9 cellular contexts compared by ENCODE assay signal in the genomic region with DNA sequence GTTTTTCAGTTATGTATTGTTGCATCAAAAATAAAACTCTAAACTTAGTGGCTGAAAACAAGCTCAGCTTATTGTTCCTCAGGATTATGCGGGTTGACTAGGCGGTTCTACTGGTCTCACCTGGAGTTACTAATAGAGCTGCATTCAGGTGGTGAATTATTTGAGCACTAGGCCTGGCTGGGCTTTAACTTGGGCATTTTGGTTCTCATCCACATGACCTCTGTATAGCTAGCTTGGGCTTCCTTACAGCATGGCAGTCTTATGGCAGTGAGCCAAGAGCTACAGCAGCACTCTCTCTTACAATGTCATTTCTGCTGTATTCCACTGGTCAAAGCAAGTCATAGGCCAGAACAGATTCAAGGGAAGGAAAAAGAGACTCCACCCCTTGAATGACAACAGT. TPM values are rescaled to one million over a fixed set of nuclear protein-coding genes. Genes with fewer than 3 reads are reported as not detected.
A peak's percentile ranks its signal among the peaks of the same experiment; 100 is the strongest.
DNase-seq lines count a peak whose midpoint lies in the region; ATAC-seq and TF ChIP-seq lines count a peak whose summit lies in the region.
"Had no signal": no experiment of that assay in that cellular context is flagged by ENCODE, and none has a peak within 500 bp of the region (broad histone marks: within the 10 kb centered on the region; RNA-seq: fewer than 3 reads in every experiment).

No MANE protein-coding gene starts in this region.

- H3K36me3 ChIP-seq in DOHH2 (ENCODE audit: control insufficient read depth, low read length) (peaks cover 23% of the 10 kb centered on the region), Loucy (ENCODE audit: insufficient read depth, low read length) (peaks cover 11% of the 10 kb centered on the region)

- no peak overlapping the region for H2AFZ ChIP-seq in Loucy (ENCODE audit: low read length)

- H3K9ac ChIP-seq in Loucy (ENCODE audit: low read depth, low read length, poor library complexity, severe bottlenecking) = no peak overlapping the region

- H3K27ac ChIP-seq in DOHH2 (ENCODE audit: low read depth, low read length) = no peak overlapping the region
- H3K27ac ChIP-seq: C4-2B, RWPE1 had no signal

- no peaks in the 10 kb centered on the region for H3K9me2 ChIP-seq in DOHH2 (replicated peaks; ENCODE audit: control insufficient read depth, low read length)
- no peaks in the 10 kb centered on the region for H3K9me2 ChIP-seq in Loucy (replicated peaks; ENCODE audit: low read depth, low read length)

- peaks cover 13% of the 10 kb centered on the region for H3K4me1 ChIP-seq in DOHH2 (ENCODE audit: control insufficient read depth, low read length)
- peaks cover 29% of the 10 kb centered on the region for H3K4me1 ChIP-seq in Loucy (ENCODE audit: insufficient read depth, low read length, poor library complexity, severe bottlenecking)

- H3K27me3 ChIP-seq in DOHH2 (ENCODE audit: control insufficient read depth, low read length) = no peaks in the 10 kb centered on the region
- H3K27me3 ChIP-seq in Loucy (ENCODE audit: insufficient read depth, low read length, poor library complexity, severe bottlenecking) = no peaks in the 10 kb centered on the region

- H3K4me3 ChIP-seq in DOHH2 (ENCODE audit: low read length) (0 out of 2 replicates have a peak overlapping the region, but pooled peaks have one; percentile 5), Loucy (ENCODE audit: low read length, poor library complexity, severe bottlenecking) (peak overlapping the region; percentile 83)

- H3K79me2 ChIP-seq in DOHH2 (ENCODE audit: control insufficient read depth, low read length) (peaks cover 8% of the 10 kb centered on the region), Loucy (ENCODE audit: insufficient read depth, low read length) (peaks cover 25% of the 10 kb centered on the region; the same call in 1 of the 2 replicates)

- no peak for DNase-seq in globus pallidus (ENCODE audit: low spot score)
- no peak for DNase-seq in activated CD4-positive, CD25-positive, alpha-beta regulatory T cell (lab: John Stamatoyannopoulos, UW)
- DNase-seq: trophoblast cell had no signal

- H3K4me2 ChIP-seq in DOHH2 (ENCODE audit: low read length) (peak overlapping the region; percentile 92), Loucy (ENCODE audit: low read depth, low read length, poor library complexity, severe bottlenecking) (peak overlapping the region; percentile 66)

- H4K20me1 ChIP-seq in DOHH2 (ENCODE audit: control insufficient read depth, insufficient read depth, low read depth, low read length) = no peaks in the 10 kb centered on the region
- no peaks in the 10 kb centered on the region for H4K20me1 ChIP-seq in Loucy (ENCODE audit: insufficient read depth, low read length, poor library complexity, severe bottlenecking)

- TF ChIP-seq CTCF in DOHH2 (IDR thresholded peaks at IDR 0.05; ENCODE audit: low read depth, low read length, poor library complexity, severe bottlenecking) (no peak), Loucy (conservative IDR thresholded peaks at IDR 0.05; ENCODE audit: low read length) (no peak)

- no peaks in the 10 kb centered on the region for H3K9me3 ChIP-seq in DOHH2 (ENCODE audit: control insufficient read depth, insufficient read depth, low read length)
- H3K9me3 ChIP-seq in Loucy (ENCODE audit: insufficient read depth, low read depth, low read length) = no peaks in the 10 kb centered on the region

- no peaks in the 10 kb centered on the region for H3F3A ChIP-seq in DOHH2 (ENCODE audit: control insufficient read depth, insufficient read depth)
- no peaks in the 10 kb centered on the region for H3F3A ChIP-seq in Loucy (ENCODE audit: low read depth)

- ATAC-seq in esophagus mucosa (peak; percentile 71), HG03571 (IDR thresholded peaks at IDR 0.05; ENCODE audit: unreplicated experiment) (no peak)

RNA-seq across cellular contexts. Expression of a gene that starts 1.6 kb away (rescaled TPM):
- total RNA-seq in esophagus mucosa = 0.76 TPM

RNA-seq across cellular contexts. Expression of a gene that starts 16.0 kb away (rescaled TPM):
- total RNA-seq in esophagus mucosa = 3.5 TPM

RNA-seq across cellular contexts. Expression of a gene that starts 23.8 kb away (rescaled TPM):
- total RNA-seq in esophagus mucosa = 0.12 TPM

RNA-seq across cellular contexts. Expression of a gene that starts 30.9 kb away (rescaled TPM):
- total RNA-seq in esophagus mucosa = 2.6 TPM

RNA-seq across cellular contexts. Expression of a gene that starts 53.0 kb away (rescaled TPM):
- total RNA-seq in esophagus mucosa = 9.4 TPM
